7 cellular contexts compared by ENCODE assay signal in the genomic region with DNA sequence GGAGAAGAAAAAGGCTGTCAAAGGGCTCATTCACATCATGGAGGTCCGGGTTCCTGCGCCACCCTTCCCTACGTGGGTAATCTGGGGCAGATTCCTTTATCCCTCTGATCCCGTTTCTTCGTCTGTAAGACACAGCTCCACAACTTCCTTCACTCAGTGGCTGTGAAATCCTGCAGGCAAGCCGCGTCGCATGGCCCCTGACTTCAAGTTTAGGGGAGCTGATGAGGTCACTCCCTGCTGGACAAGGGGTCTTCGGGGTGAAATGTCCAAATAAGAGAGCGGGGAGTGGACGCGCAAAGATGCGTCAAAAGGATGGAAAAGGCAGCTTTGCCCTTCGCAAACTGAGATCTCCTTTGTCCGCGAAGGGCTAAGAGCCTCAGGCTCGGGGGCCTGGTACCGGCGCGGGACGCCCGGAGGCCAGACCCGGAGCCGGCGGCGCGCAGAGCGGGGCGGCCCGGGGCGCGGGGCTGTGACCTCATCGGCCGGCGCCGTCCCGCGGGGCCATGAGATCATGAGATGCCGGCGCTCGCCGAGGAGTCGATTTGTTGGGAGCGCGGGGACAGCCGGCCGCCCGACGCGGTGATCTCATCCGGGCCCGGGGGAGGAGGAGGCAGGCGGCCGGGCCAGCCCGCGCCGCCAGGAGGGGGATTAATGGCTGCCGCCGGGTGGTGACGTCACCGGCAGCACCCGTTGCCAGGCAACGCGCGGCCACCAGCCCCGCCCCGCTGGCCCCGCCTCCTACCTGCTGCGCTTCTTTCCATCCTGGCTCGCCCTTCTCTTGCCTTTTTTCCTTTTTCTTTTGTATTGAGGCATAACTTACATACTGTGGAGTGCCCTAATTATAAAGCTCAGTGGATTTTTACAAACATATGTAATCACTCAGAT.
DNase-seq lines count a peak whose midpoint lies in the region; ATAC-seq, FAIRE-seq and TF ChIP-seq lines count a peak whose summit lies in the region.

No MANE protein-coding gene starts in this region.

- no peak for FAIRE-seq in astrocyte (lab: Jason Lieb, UNC)

- WGBS in hepatocyte (ENCODE audit: low lambda C conversion rate, missing lambda C conversion rate) = 2% methylated on average over 50 of the region's 70 CpGs

- peak overlapping the region; percentile 99 for H3K9ac ChIP-seq in astrocyte (ENCODE audit: low read length)

- H3K9me2 ChIP-seq in hepatocyte (replicated peaks; ENCODE audit: insufficient read depth) = no peaks in the 10 kb centered on the region

- H3K36me3 Mint-ChIP-seq in T-helper 2 cell treated with Interferon-gamma antibody and Interleukin-4, amounts not matched to agents 5 μg/mL and 100 μg/mL, for 36 hours (ENCODE audit: low read depth) = no peaks in the 10 kb centered on the region
- H3K36me3 Mint-ChIP-seq in astrocyte (ENCODE audit: low read depth, unreplicated experiment) = no peaks in the 10 kb centered on the region

- H2AFZ ChIP-seq in astrocyte (ENCODE audit: low read depth, low read length) (peak overlapping the region; percentile 99), hepatocyte (peak overlapping the region; percentile 98)

- H3K4me3 Mint-ChIP-seq in T-helper 2 cell treated with Interferon-gamma antibody and Interleukin-4, amounts not matched to agents 5 μg/mL and 100 μg/mL, for 36 hours = peak overlapping the region; percentile 96
- peak overlapping the region; percentile 91 for H3K4me3 Mint-ChIP-seq in astrocyte (ENCODE audit: unreplicated experiment)

- peak overlapping the region; percentile 98 for H3K4me2 ChIP-seq in astrocyte (ENCODE audit: low read length)
- peak overlapping the region; percentile 86 for H3K4me2 ChIP-seq in hepatocyte

- H3K36me3 ChIP-seq in astrocyte (ENCODE audit: insufficient read depth, low read length) = no peaks in the 10 kb centered on the region
- H3K36me3 ChIP-seq in hepatocyte (replicated peaks; ENCODE audit: insufficient read depth, low read depth) = no peaks in the 10 kb centered on the region

- TF ChIP-seq CTCF in astrocyte (IDR thresholded peaks at IDR 0.05; ENCODE audit: insufficient read depth, low read depth, low read length) = no peak
- no peak for TF ChIP-seq CTCF in hepatocyte (IDR thresholded peaks at IDR 0.05; ENCODE audit: poor library complexity)

- H3K4me1 Mint-ChIP-seq in T-helper 2 cell treated with Interferon-gamma antibody and Interleukin-4, amounts not matched to agents 5 μg/mL and 100 μg/mL, for 36 hours (ENCODE audit: low read depth) = peaks cover 17% of the 10 kb centered on the region
- H3K4me1 Mint-ChIP-seq in astrocyte (ENCODE audit: low read depth, unreplicated experiment) = peaks cover 8% of the 10 kb centered on the region

- ATAC-seq in GM18499 (IDR thresholded peaks at IDR 0.05; ENCODE audit: insufficient read depth, unreplicated experiment) = peak; percentile 50
- peak; percentile 88 for ATAC-seq in HG02885 (IDR thresholded peaks at IDR 0.05; ENCODE audit: poor library complexity, unreplicated experiment)

- no peaks in the 10 kb centered on the region for H3K9me3 ChIP-seq in astrocyte (ENCODE audit: insufficient read depth, low read depth, low read length)
- no peaks in the 10 kb centered on the region for H3K9me3 ChIP-seq in hepatocyte (ENCODE audit: low read depth)

- DNase-seq in NCI-H1694 treated with DMSO at 0.1 percent for 48 hours (lab: John Stamatoyannopoulos, UW) (peak; percentile 69), astrocyte (ENCODE audit: low read depth) (peak; percentile 81), hepatocyte (ENCODE audit: low spot score) (peak; percentile 97), renal cortical epithelial cell (ENCODE audit: low read depth) (peak; percentile 66)
- peak; percentile 90 for DNase-seq in T-helper 2 cell treated with Interferon-gamma antibody and Interleukin-4, amounts not matched to agents 5 μg/mL and 100 μg/mL, for 36 hours (ENCODE audit: low spot score)

- H3K27me3 ChIP-seq in astrocyte (ENCODE audit: insufficient read depth, low read length) (no peaks in the 10 kb centered on the region), hepatocyte (no peaks in the 10 kb centered on the region)

- peak overlapping the region; percentile 98 for H3K27ac Mint-ChIP-seq in T-helper 2 cell treated with Interferon-gamma antibody and Interleukin-4, amounts not matched to agents 5 μg/mL and 100 μg/mL, for 36 hours
- H3K27ac Mint-ChIP-seq in astrocyte (ENCODE audit: unreplicated experiment) = peak overlapping the region; percentile 99

- H3K27me3 Mint-ChIP-seq in T-helper 2 cell treated with Interferon-gamma antibody and Interleukin-4, amounts not matched to agents 5 μg/mL and 100 μg/mL, for 36 hours (ENCODE audit: low read depth) = peaks cover 5% of the 10 kb centered on the region
- no peaks in the 10 kb centered on the region for H3K27me3 Mint-ChIP-seq in astrocyte (ENCODE audit: low read depth, unreplicated experiment)

- peaks cover 8% of the 10 kb centered on the region for H3K4me1 ChIP-seq in astrocyte (ENCODE audit: insufficient read depth, low read length)
- peaks cover 6% of the 10 kb centered on the region for H3K4me1 ChIP-seq in hepatocyte (ENCODE audit: insufficient read depth)

- H3K4me3 ChIP-seq in astrocyte (ENCODE audit: insufficient read depth, low read depth, low read length) = peak overlapping the region; percentile 91
- H3K4me3 ChIP-seq in hepatocyte = peak overlapping the region; percentile 91

- H4K20me1 ChIP-seq in astrocyte (ENCODE audit: insufficient read depth, low read length) (no peaks in the 10 kb centered on the region), hepatocyte (ENCODE audit: insufficient read depth, poor library complexity, severe bottlenecking) (no peaks in the 10 kb centered on the region)

- H3K27ac ChIP-seq in astrocyte (ENCODE audit: low read depth, low read length) = peak overlapping the region; percentile 93
- peak overlapping the region; percentile 99 for H3K27ac ChIP-seq in hepatocyte

- H3K79me2 ChIP-seq in astrocyte (ENCODE audit: insufficient read depth, low read length) (no peaks in the 10 kb centered on the region), hepatocyte (no peaks in the 10 kb centered on the region)

- H3K9me3 Mint-ChIP-seq in T-helper 2 cell treated with Interferon-gamma antibody and Interleukin-4, amounts not matched to agents 5 μg/mL and 100 μg/mL, for 36 hours = no peaks in the 10 kb centered on the region
- H3K9me3 Mint-ChIP-seq in astrocyte (ENCODE audit: unreplicated experiment) = no peaks in the 10 kb centered on the region

Comparison
In these comparisons a context has a peak if more than half of its experiments do, and no peak if none do; other contexts are left out.
1. Peak in every context shown above with its lines: DNase-seq, ATAC-seq, H3K4me3 ChIP-seq and H3K27ac ChIP-seq.